22 cellular contexts compared by ENCODE assay signal in genomic region chr3:154792828-154793227, GRCh38.
"Had no signal": no experiment of that assay in that cellular context is flagged by ENCODE, and none has a peak within 500 bp of the region (broad histone marks: within the 10 kb centered on the region; RNA-seq: fewer than 3 reads in every experiment).

No MANE protein-coding gene starts in this region.

- DNase-seq: activated CD4-positive, alpha-beta T cell treated with anti-CD3 and anti-CD28 coated beads for 36 hours; activated CD4-positive, CD25-positive, alpha-beta regulatory T cell; activated effector memory CD4-positive, alpha-beta T cell treated with Interleukin-2 at 50 U/mL for 16 hours; activated naive CD4-positive, alpha-beta T cell treated with Interleukin-2 at 50 U/mL for 16 hours; anterior cingulate cortex; brain microvascular endothelial cell; dorsolateral prefrontal cortex; effector memory CD4-positive, alpha-beta T cell; gastrocnemius medialis; glutamatergic neuron; left ventricle myocardium inferior; nephron progenitor cell; retina; small intestine; stimulated activated CD4-positive, alpha-beta T cell treated with anti-CD3 and anti-CD28 coated beads, Interleukin-4, amount 100 ng/mL, for 24 hours; substantia nigra; uterus had no signal

- H3K27me3 Mint-ChIP-seq: activated CD4-positive, alpha-beta T cell treated with anti-CD3 and anti-CD28 coated beads for 36 hours; activated naive CD8-positive, alpha-beta T cell; progenitor cell of endocrine pancreas; stimulated activated naive CD8-positive, alpha-beta T cell treated with anti-CD3 and anti-CD28 coated beads, Interleukin-15, Interleukin-2, amounts not matched to agents 100 ng/mL and 50 ng/mL, for 24 hours; type B pancreatic cell had no signal

- H3K4me3 Mint-ChIP-seq: activated CD4-positive, alpha-beta T cell treated with anti-CD3 and anti-CD28 coated beads for 36 hours; activated naive CD8-positive, alpha-beta T cell; nephron progenitor cell; stimulated activated effector memory CD8-positive, alpha-beta T cell treated with anti-CD3 and anti-CD28 coated beads, Interleukin-12 subunit alpha, Interleukin-12 subunit beta, amount 100 ng/mL, for 72 hours; stimulated activated naive CD8-positive, alpha-beta T cell treated with anti-CD3 and anti-CD28 coated beads, Interleukin-15, Interleukin-2, amounts not matched to agents 100 ng/mL and 50 ng/mL, for 24 hours; type B pancreatic cell had no signal

- H3K4me1 Mint-ChIP-seq: activated CD4-positive, alpha-beta T cell treated with anti-CD3 and anti-CD28 coated beads for 36 hours; stimulated activated effector memory CD8-positive, alpha-beta T cell treated with anti-CD3 and anti-CD28 coated beads, Interleukin-12 subunit alpha, Interleukin-12 subunit beta, amount 100 ng/mL, for 72 hours had no signal

- H3K36me3 Mint-ChIP-seq: activated naive CD8-positive, alpha-beta T cell; stimulated activated effector memory CD8-positive, alpha-beta T cell treated with anti-CD3 and anti-CD28 coated beads, Interleukin-12 subunit alpha, Interleukin-12 subunit beta, amount 100 ng/mL, for 72 hours; type B pancreatic cell had no signal

- H3K27ac Mint-ChIP-seq: activated CD4-positive, alpha-beta T cell treated with anti-CD3 and anti-CD28 coated beads for 36 hours; activated naive CD8-positive, alpha-beta T cell; nephron progenitor cell; progenitor cell of endocrine pancreas; stimulated activated effector memory CD8-positive, alpha-beta T cell treated with anti-CD3 and anti-CD28 coated beads, Interleukin-12 subunit alpha, Interleukin-12 subunit beta, amount 100 ng/mL, for 72 hours; stimulated activated naive CD8-positive, alpha-beta T cell treated with anti-CD3 and anti-CD28 coated beads, Interleukin-15, Interleukin-2, amounts not matched to agents 100 ng/mL and 50 ng/mL, for 24 hours; type B pancreatic cell had no signal

- H3K9me3 Mint-ChIP-seq: nephron progenitor cell; stimulated activated effector memory CD8-positive, alpha-beta T cell treated with anti-CD3 and anti-CD28 coated beads, Interleukin-12 subunit alpha, Interleukin-12 subunit beta, amount 100 ng/mL, for 72 hours; stimulated activated naive CD8-positive, alpha-beta T cell treated with anti-CD3 and anti-CD28 coated beads, Interleukin-15, Interleukin-2, amounts not matched to agents 100 ng/mL and 50 ng/mL, for 24 hours; type B pancreatic cell had no signal
